In the genomic region with DNA sequence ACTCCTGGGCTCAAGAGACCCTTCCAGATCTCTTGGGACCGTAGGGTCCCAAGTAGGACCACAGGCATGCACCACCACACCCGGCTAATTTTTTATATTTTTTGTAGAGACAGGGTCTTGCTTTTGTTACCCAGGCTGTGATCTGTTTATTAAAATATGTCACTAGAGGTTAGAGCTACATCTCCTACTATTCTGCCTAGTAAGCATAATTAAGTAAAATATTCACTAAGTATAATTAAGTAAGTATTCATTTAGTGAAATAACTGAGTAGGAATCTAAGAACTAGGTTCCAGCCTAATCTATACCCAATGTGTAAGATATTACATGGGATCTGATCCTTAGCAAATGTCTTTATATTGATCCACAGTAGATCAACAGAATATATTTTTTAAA, we compare ENCODE assay signal across 19 cellular contexts. TPM values are rescaled to one million over a fixed set of nuclear protein-coding genes. Genes with fewer than 3 reads are reported as not detected.
DNase-seq lines count a peak whose midpoint lies in the region; ATAC-seq lines count a peak whose summit lies in the region.
"Had no signal": no experiment of that assay in that cellular context is flagged by ENCODE, and none has a peak within 500 bp of the region (broad histone marks: within the 10 kb centered on the region; RNA-seq: fewer than 3 reads in every experiment).

No MANE protein-coding gene starts in this region.

- H3K27me3 ChIP-seq in GM23248 (replicated peaks; ENCODE audit: insufficient read depth) (no peaks in the 10 kb centered on the region), HAP-1 (ENCODE audit: low read depth) (no peaks in the 10 kb centered on the region)
- H3K27me3 ChIP-seq in naive thymus-derived CD4-positive, alpha-beta T cell (ENCODE audit: control insufficient read depth in 2 of 2, insufficient read depth in 2 of 2, low read length in 2 of 2), result no peaks in the 10 kb centered on the region
- H3K27me3 ChIP-seq: esophagus muscularis mucosa, neutrophil, right atrium auricular region, upper lobe of right lung had no signal

- no peak for ATAC-seq in naive thymus-derived CD4-positive, alpha-beta T cell
- ATAC-seq in GM18498 (IDR thresholded peaks at IDR 0.05; ENCODE audit: unreplicated experiment), result no peak
- ATAC-seq: upper lobe of right lung, WTC11 had no signal

- peak overlapping the region; percentile 42; the same call in 1 of the 2 replicates for H3K27ac ChIP-seq in GM23248
- H3K27ac ChIP-seq in naive thymus-derived CD4-positive, alpha-beta T cell (ENCODE audit: low read depth, low read length), result peak overlapping the region; percentile 62
- H3K27ac ChIP-seq: esophagus muscularis mucosa, neutrophil, right atrium auricular region, upper lobe of right lung had no signal

- no peak for DNase-seq in activated CD4-positive, alpha-beta T cell treated with anti-CD3 and anti-CD28 coated beads, Interleukin-2, amount 10 ng/mL, durations not matched to agents 7 days and 5 days
- DNase-seq in activated CD4-positive, alpha-beta T cell treated with anti-CD3 and anti-CD28 coated beads for 1 hour, result no peak
- DNase-seq in GM23248, result no peak
- DNase-seq in activated T-helper 1 cell treated with anti-CD3 and anti-CD28 coated beads, Interleukin-12 subunit alpha, Interleukin-12 subunit beta, Interleukin-2, Interleukin-4 antibody, amounts not matched to agents 30 ng/mL and 10 ng/mL and 1 ng/mL, durations not matched to agents 14 hours and 24 hours and 36 hours (ENCODE audit: low spot score), result no peak
- no peak for DNase-seq in naive thymus-derived CD4-positive, alpha-beta T cell
- no peak for DNase-seq in HAP-1 (ENCODE audit: low spot score in 2 of 2)
- DNase-seq in pons (ENCODE audit: low spot score), result no peak
- DNase-seq: DMS79 treated with DMSO at 0.1 percent for 48 hours; left colon; NCI-H187 treated with DMSO at 0.1 percent for 48 hours; NK-92 treated with Interleukin-12 subunit alpha and Interleukin-12 subunit beta, amount 100 ng/mL, for 24 hours; stimulated activated naive CD4-positive, alpha-beta T cell treated with Interleukin-2 at 50 U/mL for 16 hours; upper lobe of right lung had no signal

- H3K4me3 Mint-ChIP-seq in activated CD4-positive, alpha-beta T cell treated with anti-CD3 and anti-CD28 coated beads, Interleukin-2, amount 10 ng/mL, durations not matched to agents 7 days and 5 days, result peak overlapping the region; percentile 65
- peak overlapping the region; percentile 66 for H3K4me3 Mint-ChIP-seq in activated T-helper 1 cell treated with anti-CD3 and anti-CD28 coated beads, Interleukin-12 subunit alpha, Interleukin-12 subunit beta, Interleukin-2, Interleukin-4 antibody, amounts not matched to agents 30 ng/mL and 10 ng/mL and 1 ng/mL, durations not matched to agents 14 hours and 24 hours and 36 hours
- peak overlapping the region; percentile 71 to 86 (median 82) for H3K4me3 Mint-ChIP-seq in naive thymus-derived CD4-positive, alpha-beta T cell
- H3K4me3 Mint-ChIP-seq: WTC11 had no signal

- H3K9me3 Mint-ChIP-seq in activated CD4-positive, alpha-beta T cell treated with anti-CD3 and anti-CD28 coated beads, Interleukin-2, amount 10 ng/mL, durations not matched to agents 7 days and 5 days, result no peaks in the 10 kb centered on the region
- H3K9me3 Mint-ChIP-seq in activated T-helper 1 cell treated with anti-CD3 and anti-CD28 coated beads, Interleukin-12 subunit alpha, Interleukin-12 subunit beta, Interleukin-2, Interleukin-4 antibody, amounts not matched to agents 30 ng/mL and 10 ng/mL and 1 ng/mL, durations not matched to agents 14 hours and 24 hours and 36 hours, result no peaks in the 10 kb centered on the region
- H3K9me3 Mint-ChIP-seq in naive thymus-derived CD4-positive, alpha-beta T cell, result peaks cover 0 to 1% (median 0%) of the 10 kb centered on the region in 11 donors
- H3K9me3 Mint-ChIP-seq: WTC11 had no signal

- in situ Hi-C loops in GM23248 (cut with MboI) (loop anchor here (25.0 kb wide), 1 partner anchor 248 kb away; no protein-coding TSS in a partner anchor), HAP-1 (cut with MboI; ENCODE audit: low sequenced_read_pairs) (no loop called here)

- no peaks in the 10 kb centered on the region for H4K20me1 ChIP-seq in GM23248 (ENCODE audit: insufficient read depth)

- H3K36me3 Mint-ChIP-seq in activated CD4-positive, alpha-beta T cell treated with anti-CD3 and anti-CD28 coated beads, Interleukin-2, amount 10 ng/mL, durations not matched to agents 7 days and 5 days (ENCODE audit: low read depth), result no peaks in the 10 kb centered on the region
- H3K36me3 Mint-ChIP-seq in activated T-helper 1 cell treated with anti-CD3 and anti-CD28 coated beads, Interleukin-12 subunit alpha, Interleukin-12 subunit beta, Interleukin-2, Interleukin-4 antibody, amounts not matched to agents 30 ng/mL and 10 ng/mL and 1 ng/mL, durations not matched to agents 14 hours and 24 hours and 36 hours (ENCODE audit: low read depth), result no peaks in the 10 kb centered on the region
- no peaks in the 10 kb centered on the region for H3K36me3 Mint-ChIP-seq in naive thymus-derived CD4-positive, alpha-beta T cell
- H3K36me3 Mint-ChIP-seq: WTC11 had no signal

- no peak overlapping the region for H3K9ac ChIP-seq in GM23248

- H3K4me3 ChIP-seq in GM23248 (no peak overlapping the region), HAP-1 (no peak overlapping the region)
- peak overlapping the region; percentile 52 for H3K4me3 ChIP-seq in naive thymus-derived CD4-positive, alpha-beta T cell (ENCODE audit: low read length)
- H3K4me3 ChIP-seq: esophagus muscularis mucosa, right atrium auricular region, upper lobe of right lung had no signal

- H3K4me2 ChIP-seq in GM23248 (ENCODE audit: unreplicated experiment), result no peak overlapping the region

- H3K27me3 Mint-ChIP-seq in activated CD4-positive, alpha-beta T cell treated with anti-CD3 and anti-CD28 coated beads, Interleukin-2, amount 10 ng/mL, durations not matched to agents 7 days and 5 days, result peaks cover 1% of the 10 kb centered on the region
- H3K27me3 Mint-ChIP-seq in activated T-helper 1 cell treated with anti-CD3 and anti-CD28 coated beads, Interleukin-12 subunit alpha, Interleukin-12 subunit beta, Interleukin-2, Interleukin-4 antibody, amounts not matched to agents 30 ng/mL and 10 ng/mL and 1 ng/mL, durations not matched to agents 14 hours and 24 hours and 36 hours (ENCODE audit: insufficient read depth), result no peaks in the 10 kb centered on the region
- peaks cover 0 to 2% (median 0%) of the 10 kb centered on the region in 5 donors for H3K27me3 Mint-ChIP-seq in naive thymus-derived CD4-positive, alpha-beta T cell

- H2AFZ ChIP-seq in GM23248, result 0 out of 2 replicates have a peak overlapping the region, but pooled peaks have one; percentile 24

- H3K9me2 ChIP-seq in GM23248 (ENCODE audit: insufficient read depth), result no peaks in the 10 kb centered on the region

- H3K79me2 ChIP-seq in GM23248 (ENCODE audit: insufficient read depth), result no peaks in the 10 kb centered on the region

- CTCF ChIA-PET in activated CD4-positive, alpha-beta T cell treated with anti-CD3 and anti-CD28 coated beads, Interleukin-2, amount 10 ng/mL, durations not matched to agents 7 days and 5 days (lab: Charles Lee), result interaction anchor here (0.9 to 1.3 kb wide), 4 partner anchors 11 to 296 kb away, joined by 3 to 4 read pairs (median 3); no protein-coding TSS in a partner anchor
- CTCF ChIA-PET in naive thymus-derived CD4-positive, alpha-beta T cell (lab: Charles Lee), result interaction anchor here (1.1 to 1.4 kb wide), 6 partner anchors 17 to 222 kb away, joined by 3 to 7 read pairs (median 6); no protein-coding TSS in a partner anchor

- intact Hi-C loops in activated T-helper 1 cell treated with anti-CD3 and anti-CD28 coated beads, Interleukin-12 subunit alpha, Interleukin-12 subunit beta, Interleukin-2, Interleukin-4 antibody, amounts not matched to agents 30 ng/mL and 10 ng/mL and 1 ng/mL, durations not matched to agents 14 hours and 24 hours and 36 hours (cut with micrococcal nuclease), result loop anchor here (5.0 kb wide), 1 partner anchor 158 kb away; a partner anchor contains a TSS
- intact Hi-C loops in naive thymus-derived CD4-positive, alpha-beta T cell (cut with micrococcal nuclease), result loop anchor here (1.0 to 10.0 kb wide), 10 partner anchors 51 to 606 kb away; a partner anchor contains a TSS

- POLR2A ChIA-PET in activated CD4-positive, alpha-beta T cell treated with anti-CD3 and anti-CD28 coated beads, Interleukin-2, amount 10 ng/mL, durations not matched to agents 7 days and 5 days (lab: Charles Lee), result no interaction called here
- POLR2A ChIA-PET in naive thymus-derived CD4-positive, alpha-beta T cell (lab: Charles Lee), result interaction anchor here (1.9 kb wide), 1 partner anchor 171 kb away, joined by 4 read pairs; no protein-coding TSS in a partner anchor

- WGBS in GM23248 (ENCODE audit: low coverage in 1 of 2, low lambda C conversion rate in 2 of 2, missing lambda C conversion rate in 2 of 2), 2 experiments, result 44 to 57% methylated on average over 2 of the region's 2 CpGs

- H3K9me3 ChIP-seq in GM23248 (ENCODE audit: low read depth), result no peaks in the 10 kb centered on the region
- no peaks in the 10 kb centered on the region for H3K9me3 ChIP-seq in naive thymus-derived CD4-positive, alpha-beta T cell (ENCODE audit: control insufficient read depth in 2 of 3, low read length in 3 of 3)
- H3K9me3 ChIP-seq in HAP-1, result no peaks in the 10 kb centered on the region
- H3K9me3 ChIP-seq: esophagus muscularis mucosa, neutrophil, right atrium auricular region, upper lobe of right lung had no signal

- peaks cover 33% of the 10 kb centered on the region for H3K4me1 Mint-ChIP-seq in activated CD4-positive, alpha-beta T cell treated with anti-CD3 and anti-CD28 coated beads, Interleukin-2, amount 10 ng/mL, durations not matched to agents 7 days and 5 days
- H3K4me1 Mint-ChIP-seq in activated T-helper 1 cell treated with anti-CD3 and anti-CD28 coated beads, Interleukin-12 subunit alpha, Interleukin-12 subunit beta, Interleukin-2, Interleukin-4 antibody, amounts not matched to agents 30 ng/mL and 10 ng/mL and 1 ng/mL, durations not matched to agents 14 hours and 24 hours and 36 hours (ENCODE audit: low read depth), result peaks cover 9% of the 10 kb centered on the region
- peaks cover 7 to 40% (median 31%) of the 10 kb centered on the region in 7 donors for H3K4me1 Mint-ChIP-seq in naive thymus-derived CD4-positive, alpha-beta T cell

- H3K36me3 ChIP-seq in GM23248 (ENCODE audit: low read depth), result no peaks in the 10 kb centered on the region
- no peaks in the 10 kb centered on the region for H3K36me3 ChIP-seq in naive thymus-derived CD4-positive, alpha-beta T cell (ENCODE audit: control insufficient read depth in 2 of 3, insufficient read depth in 3 of 3, low read length in 3 of 3)
- no peaks in the 10 kb centered on the region for H3K36me3 ChIP-seq in HAP-1 (replicated peaks)
- H3K36me3 ChIP-seq: esophagus muscularis mucosa, neutrophil, right atrium auricular region, upper lobe of right lung had no signal

- H3K4me1 ChIP-seq in GM23248 (ENCODE audit: insufficient read depth), result peaks cover 10% of the 10 kb centered on the region
- H3K4me1 ChIP-seq in naive thymus-derived CD4-positive, alpha-beta T cell (ENCODE audit: control insufficient read depth in 2 of 2, insufficient read depth in 2 of 2, low read length in 2 of 2), result peaks cover 12 to 26% of the 10 kb centered on the region in 2 donors
- peaks cover 10% of the 10 kb centered on the region for H3K4me1 ChIP-seq in HAP-1
- H3K4me1 ChIP-seq: upper lobe of right lung had no signal

- peak overlapping the region; percentile 88 for H3K27ac Mint-ChIP-seq in activated CD4-positive, alpha-beta T cell treated with anti-CD3 and anti-CD28 coated beads, Interleukin-2, amount 10 ng/mL, durations not matched to agents 7 days and 5 days
- no peak overlapping the region for H3K27ac Mint-ChIP-seq in activated T-helper 1 cell treated with anti-CD3 and anti-CD28 coated beads, Interleukin-12 subunit alpha, Interleukin-12 subunit beta, Interleukin-2, Interleukin-4 antibody, amounts not matched to agents 30 ng/mL and 10 ng/mL and 1 ng/mL, durations not matched to agents 14 hours and 24 hours and 36 hours
- peak overlapping the region; percentile 81 to 96 (median 87) for H3K27ac Mint-ChIP-seq in naive thymus-derived CD4-positive, alpha-beta T cell
- H3K27ac Mint-ChIP-seq: WTC11 had no signal

- 0 out of 2 replicates have a peak, but pooled peaks cover 8% of the 10 kb centered on the region for H3F3A ChIP-seq in GM23248 (ENCODE audit: insufficient read depth)

RNA-seq across cellular contexts. Expression of a gene that starts 40.2 kb away (rescaled TPM):
- total RNA-seq in activated CD4-positive, alpha-beta T cell treated with anti-CD3 and anti-CD28 coated beads, Interleukin-2, amount 10 ng/mL, durations not matched to agents 7 days and 5 days, result not detected
- total RNA-seq in GM23248 (2014; rRNA removed; shearing (Covaris generic)), result not detected in 2 replicates
- not detected in 2 replicates for polyA plus RNA-seq in GM23248 (2016; fragmentation: Nextera tagmentation; extraction: Ambion mirVana)
- 0.15 TPM in 1 of 2 replicates, not detected in the other for total RNA-seq in activated T-helper 1 cell treated with anti-CD3 and anti-CD28 coated beads, Interleukin-12 subunit alpha, Interleukin-12 subunit beta, Interleukin-2, Interleukin-4 antibody, amounts not matched to agents 30 ng/mL and 10 ng/mL and 1 ng/mL, durations not matched to agents 14 hours and 24 hours and 36 hours
- total RNA-seq in naive thymus-derived CD4-positive, alpha-beta T cell, result under 1 TPM in 1 of 5 experiments, not detected in 4; 0.07 TPM
- polyA plus RNA-seq in naive thymus-derived CD4-positive, alpha-beta T cell, result not detected
- total RNA-seq: glomerular endothelial cell, left colon, right atrium auricular region, upper lobe of right lung had no signal
